In genomic region chr17:82602986-82603385, GRCh38 we compare ENCODE assay signal across 21 cellular contexts. TPM values are rescaled to one million over a fixed set of nuclear protein-coding genes. Genes with fewer than 3 reads are reported as not detected.
DNase-seq lines count a peak whose midpoint lies in the region; ATAC-seq and TF ChIP-seq lines count a peak whose summit lies in the region.
"Had no signal": no experiment of that assay in that cellular context is flagged by ENCODE, and none has a peak within 500 bp of the region (broad histone marks: within the 10 kb centered on the region; RNA-seq: fewer than 3 reads in every experiment).

No MANE protein-coding gene starts in this region.

- no peaks in the 10 kb centered on the region for H3K27me3 ChIP-seq in esophagus squamous epithelium
- H3K27me3 ChIP-seq: heart right ventricle had no signal

- TF ChIP-seq POLR2A in esophagus squamous epithelium (IDR thresholded peaks at IDR 0.05), result no peak

- intact Hi-C loops in activated CD8-positive, alpha-beta T cell treated with anti-CD3 and anti-CD28 coated beads for 36 hours (cut with micrococcal nuclease), result no loop called here
- intact Hi-C loops in esophagus squamous epithelium (cut with DNase I), result no loop called here

- H3K27ac ChIP-seq in esophagus squamous epithelium, result peak overlapping the region in 3 of 4 donors; percentile 9 to 65 (median 63)
- H3K27ac ChIP-seq: KMS-11 had no signal

- TF ChIP-seq CTCF in activated CD8-positive, alpha-beta T cell treated with anti-CD3 and anti-CD28 coated beads for 36 hours (IDR thresholded peaks at IDR 0.05), result no peak
- TF ChIP-seq CTCF in WTC11 (IDR thresholded peaks at IDR 0.05) (no peak), esophagus squamous epithelium (IDR thresholded peaks at IDR 0.05) (no peak)

- H3K36me3 ChIP-seq in esophagus squamous epithelium, result peaks cover 5 to 92% (median 43%) of the 10 kb centered on the region in 3 donors

- H3K4me1 ChIP-seq in esophagus squamous epithelium, result peaks cover 0 to 49% (median 13%) of the 10 kb centered on the region in 3 donors
- H3K4me1 ChIP-seq: Caco-2 had no signal

- CTCF ChIA-PET in activated CD8-positive, alpha-beta T cell treated with anti-CD3 and anti-CD28 coated beads for 36 hours (lab: Charles Lee), result interaction anchor here (1.9 kb wide), 1 partner anchor 12 kb away, joined by 5 read pairs; no protein-coding TSS in a partner anchor
- CTCF ChIA-PET in activated CD8-positive, alpha-beta T cell treated with anti-CD3 and anti-CD28 coated beads, Interleukin-2, amount 10 ng/mL, durations not matched to agents 7 days and 5 days (lab: Charles Lee), result interaction anchor here (1.1 kb wide), 1 partner anchor 49 kb away, joined by 4 read pairs; no protein-coding TSS in a partner anchor
- CTCF ChIA-PET in WTC11 (lab: Charles Lee) (interaction anchor here (0.9 kb wide), 1 partner anchor 66 kb away, joined by 3 read pairs; no protein-coding TSS in a partner anchor), HEK293T (lab: Yijun Ruan, JAX) (no interaction called here)

- WGBS in esophagus squamous epithelium, 2 donors, result 77 to 82% methylated on average over 12 of the region's 12 CpGs

- H3K4me1 Mint-ChIP-seq in activated CD8-positive, alpha-beta T cell treated with anti-CD3 and anti-CD28 coated beads for 36 hours (ENCODE audit: low read depth), result peaks cover 10% of the 10 kb centered on the region
- peaks cover 16% of the 10 kb centered on the region for H3K4me1 Mint-ChIP-seq in activated CD8-positive, alpha-beta T cell treated with anti-CD3 and anti-CD28 coated beads, Interleukin-2, amount 10 ng/mL, durations not matched to agents 7 days and 5 days (ENCODE audit: low read depth)
- H3K4me1 Mint-ChIP-seq in WTC11, result peaks cover 15% of the 10 kb centered on the region
- peaks cover 49% of the 10 kb centered on the region for H3K4me1 Mint-ChIP-seq in stimulated activated memory B cell treated with anti-CD40 and anti-IgM and Interleukin-4, amounts not matched to agents 10 μg/mL and 1 μg/mL and 100 μg/mL, for 72 hours

- no peak overlapping the region for H3K4me3 Mint-ChIP-seq in activated CD8-positive, alpha-beta T cell treated with anti-CD3 and anti-CD28 coated beads for 36 hours
- no peak overlapping the region for H3K4me3 Mint-ChIP-seq in activated CD8-positive, alpha-beta T cell treated with anti-CD3 and anti-CD28 coated beads, Interleukin-2, amount 10 ng/mL, durations not matched to agents 7 days and 5 days
- no peak overlapping the region for H3K4me3 Mint-ChIP-seq in WTC11
- H3K4me3 Mint-ChIP-seq in stimulated activated memory B cell treated with anti-CD40 and anti-IgM and Interleukin-4, amounts not matched to agents 10 μg/mL and 1 μg/mL and 100 μg/mL, for 72 hours, result no peak overlapping the region

- H3K9me3 ChIP-seq in esophagus squamous epithelium, result no peaks in the 10 kb centered on the region
- H3K9me3 ChIP-seq: Caco-2, heart right ventricle had no signal

- ATAC-seq in activated CD8-positive, alpha-beta T cell treated with anti-CD3 and anti-CD28 coated beads for 36 hours, result no peak
- no peak for ATAC-seq in activated CD8-positive, alpha-beta T cell treated with anti-CD3 and anti-CD28 coated beads, Interleukin-2, amount 10 ng/mL, durations not matched to agents 7 days and 5 days
- ATAC-seq in WTC11, result no peak
- ATAC-seq in stimulated activated memory B cell treated with anti-CD40 and anti-IgM and Interleukin-4, amounts not matched to agents 10 μg/mL and 1 μg/mL and 100 μg/mL, for 72 hours, result peak; percentile 48
- no peak for ATAC-seq in HG02981 (IDR thresholded peaks at IDR 0.05; ENCODE audit: unreplicated experiment)
- ATAC-seq in HG02970 (IDR thresholded peaks at IDR 0.05; ENCODE audit: low FRiP score, unreplicated experiment), result no peak
- ATAC-seq: naive thymus-derived CD8-positive, alpha-beta T cell had no signal

- H3K9me3 Mint-ChIP-seq in activated CD8-positive, alpha-beta T cell treated with anti-CD3 and anti-CD28 coated beads for 36 hours, result no peaks in the 10 kb centered on the region
- H3K9me3 Mint-ChIP-seq in activated CD8-positive, alpha-beta T cell treated with anti-CD3 and anti-CD28 coated beads, Interleukin-2, amount 10 ng/mL, durations not matched to agents 7 days and 5 days (ENCODE audit: insufficient read depth), result no peaks in the 10 kb centered on the region
- H3K9me3 Mint-ChIP-seq in WTC11, result no peaks in the 10 kb centered on the region
- no peaks in the 10 kb centered on the region for H3K9me3 Mint-ChIP-seq in stimulated activated memory B cell treated with anti-CD40 and anti-IgM and Interleukin-4, amounts not matched to agents 10 μg/mL and 1 μg/mL and 100 μg/mL, for 72 hours
- H3K9me3 Mint-ChIP-seq: naive thymus-derived CD8-positive, alpha-beta T cell had no signal

- no peak for DNase-seq in activated CD8-positive, alpha-beta T cell treated with anti-CD3 and anti-CD28 coated beads for 36 hours
- no peak for DNase-seq in activated CD8-positive, alpha-beta T cell treated with anti-CD3 and anti-CD28 coated beads, Interleukin-2, amount 10 ng/mL, durations not matched to agents 7 days and 5 days
- DNase-seq in WTC11 (ENCODE audit: low spot score) (no peak), esophagus squamous epithelium (lab: John Stamatoyannopoulos, UW) (no peak), HEK293T (ENCODE audit: extremely low spot score) (no peak)
- DNase-seq: ACHN; activated CD4-positive, CD25-positive, alpha-beta regulatory T cell treated with anti-CD3 and anti-CD28 coated beads, Interleukin-2, amount 50 U/mL, for 72 hours; Caco-2; caudate nucleus; erythroblast; GDM1; heart right ventricle; naive thymus-derived CD8-positive, alpha-beta T cell; NCI-H1417 treated with DMSO at 0.1 percent for 48 hours; NCI-H446 treated with DMSO at 0.1 percent for 48 hours; stimulated activated CD4-positive, alpha-beta T cell treated with anti-CD3 and anti-CD28 coated beads, Interleukin-4, amount 100 ng/mL, for 4 hours; stimulated activated naive CD4-positive, alpha-beta T cell treated with Interleukin-2 at 50 U/mL for 16 hours had no signal

- no peaks in the 10 kb centered on the region for H3K27me3 Mint-ChIP-seq in activated CD8-positive, alpha-beta T cell treated with anti-CD3 and anti-CD28 coated beads for 36 hours
- H3K27me3 Mint-ChIP-seq in activated CD8-positive, alpha-beta T cell treated with anti-CD3 and anti-CD28 coated beads, Interleukin-2, amount 10 ng/mL, durations not matched to agents 7 days and 5 days (ENCODE audit: low read depth), result no peaks in the 10 kb centered on the region
- H3K27me3 Mint-ChIP-seq in WTC11 (ENCODE audit: low read depth), result no peaks in the 10 kb centered on the region
- H3K27me3 Mint-ChIP-seq in stimulated activated memory B cell treated with anti-CD40 and anti-IgM and Interleukin-4, amounts not matched to agents 10 μg/mL and 1 μg/mL and 100 μg/mL, for 72 hours, result no peaks in the 10 kb centered on the region
- H3K27me3 Mint-ChIP-seq: naive thymus-derived CD8-positive, alpha-beta T cell had no signal

- peaks cover 49% of the 10 kb centered on the region for H3K36me3 Mint-ChIP-seq in activated CD8-positive, alpha-beta T cell treated with anti-CD3 and anti-CD28 coated beads for 36 hours (ENCODE audit: low read depth)
- peaks cover 57% of the 10 kb centered on the region for H3K36me3 Mint-ChIP-seq in activated CD8-positive, alpha-beta T cell treated with anti-CD3 and anti-CD28 coated beads, Interleukin-2, amount 10 ng/mL, durations not matched to agents 7 days and 5 days (ENCODE audit: low read depth)
- peaks cover 62% of the 10 kb centered on the region for H3K36me3 Mint-ChIP-seq in WTC11
- H3K36me3 Mint-ChIP-seq in stimulated activated memory B cell treated with anti-CD40 and anti-IgM and Interleukin-4, amounts not matched to agents 10 μg/mL and 1 μg/mL and 100 μg/mL, for 72 hours, result peaks cover 55% of the 10 kb centered on the region

- POLR2A ChIA-PET in activated CD8-positive, alpha-beta T cell treated with anti-CD3 and anti-CD28 coated beads for 36 hours (lab: Charles Lee), result interaction anchor here (1.3 kb wide), 1 partner anchor 14 kb away, joined by 3 read pairs; no protein-coding TSS in a partner anchor
- POLR2A ChIA-PET in activated CD8-positive, alpha-beta T cell treated with anti-CD3 and anti-CD28 coated beads, Interleukin-2, amount 10 ng/mL, durations not matched to agents 7 days and 5 days (lab: Charles Lee), result no interaction called here
- POLR2A ChIA-PET in WTC11 (lab: Charles Lee), result no interaction called here
- POLR2A ChIA-PET in HEK293T (lab: Yijun Ruan, JAX), result no interaction called here

- peak overlapping the region; percentile 25 for H3K27ac Mint-ChIP-seq in activated CD8-positive, alpha-beta T cell treated with anti-CD3 and anti-CD28 coated beads for 36 hours
- H3K27ac Mint-ChIP-seq in activated CD8-positive, alpha-beta T cell treated with anti-CD3 and anti-CD28 coated beads, Interleukin-2, amount 10 ng/mL, durations not matched to agents 7 days and 5 days, result no peak overlapping the region
- H3K27ac Mint-ChIP-seq in WTC11, result peak overlapping the region; percentile 84; the same call in 1 of the 2 replicates
- no peak overlapping the region for H3K27ac Mint-ChIP-seq in stimulated activated memory B cell treated with anti-CD40 and anti-IgM and Interleukin-4, amounts not matched to agents 10 μg/mL and 1 μg/mL and 100 μg/mL, for 72 hours

- no peak overlapping the region for H3K4me3 ChIP-seq in esophagus squamous epithelium

TF ChIP-seq in WTC11, 78 proteins besides CTCF, POLR2A, EP300 and RAD21:
- TF ChIP-seq ZNF423 (CRISPR knock-in tag; IDR thresholded peaks at IDR 0.05) (no peak), TCF7 (CRISPR knock-in tag; IDR thresholded peaks at IDR 0.05; ENCODE audit: low read depth) (no peak)

TF ChIP-seq in HEK293T, 16 proteins besides CTCF, POLR2A, EP300 and RAD21 (continues in another document):
- TF ChIP-seq FOXA1 (IDR thresholded peaks at IDR 0.05) (no peak), ARNT (IDR thresholded peaks at IDR 0.05) (no peak), ZNF384 (IDR thresholded peaks at IDR 0.05) (no peak), HDGF (IDR thresholded peaks at IDR 0.05; ENCODE audit: borderline replicate concordance) (no peak), L3MBTL2 (conservative IDR thresholded peaks at IDR 0.05) (no peak), BHLHE40 (IDR thresholded peaks at IDR 0.05; ENCODE audit: borderline replicate concordance) (no peak), SUZ12 (IDR thresholded peaks at IDR 0.05) (no peak), LEF1 (IDR thresholded peaks at IDR 0.05; ENCODE audit: borderline replicate concordance) (no peak), FOXK2 (IDR thresholded peaks at IDR 0.05) (no peak), FOXM1 (IDR thresholded peaks at IDR 0.05; ENCODE audit: borderline replicate concordance) (no peak), SP1 (IDR thresholded peaks at IDR 0.05) (no peak), NFRKB (IDR thresholded peaks at IDR 0.05) (no peak), ELF4 (IDR thresholded peaks at IDR 0.05) (no peak), CTBP1 (IDR thresholded peaks at IDR 0.05; ENCODE audit: borderline replicate concordance) (no peak), TARDBP (IDR thresholded peaks at IDR 0.05) (no peak)

RNA-seq across cellular contexts. Expression of gene WDR45B, which starts 45.3 kb away (rescaled TPM):
- total RNA-seq in activated CD8-positive, alpha-beta T cell treated with anti-CD3 and anti-CD28 coated beads for 36 hours, result 100 to 1,000 TPM; 127 to 132 TPM
- total RNA-seq in activated CD8-positive, alpha-beta T cell treated with anti-CD3 and anti-CD28 coated beads, Interleukin-2, amount 10 ng/mL, durations not matched to agents 7 days and 5 days, result 10 to 100 TPM; 38.2 to 40.2 TPM
- total RNA-seq in WTC11 (2021) (87.1 to 96.5 TPM (median 89.1 TPM) in 3 replicates), esophagus squamous epithelium (100 to 1,000 TPM in 1 of 4 donors, 10 to 100 TPM in 3; 85.1 to 104 (median 89.3) TPM)

Comparison
In these comparisons a context has a peak if more than half of its experiments do, and no peak if none do; other contexts are left out.
1. H3K27ac Mint-ChIP-seq: peak in activated CD8-positive, alpha-beta T cell treated with anti-CD3 and anti-CD28 coated beads for 36 hours (single experiment) and WTC11 (single experiment); none in activated CD8-positive, alpha-beta T cell treated with anti-CD3 and anti-CD28 coated beads, Interleukin-2, amount 10 ng/mL, durations not matched to agents 7 days and 5 days (single experiment) and stimulated activated memory B cell treated with anti-CD40 and anti-IgM and Interleukin-4, amounts not matched to agents 10 μg/mL and 1 μg/mL and 100 μg/mL, for 72 hours (single experiment).